ENCODE assay signal across 1 cellular context in genomic region chr3:108018552-108018951, GRCh38.
TF ChIP-seq lines count a peak whose summit lies in the region.

No MANE protein-coding gene starts in this region.

TF ChIP-seq in GM23338, 12 proteins besides CTCF, POLR2A, EP300 and RAD21 (continued from another document):
- TF ChIP-seq REST (IDR thresholded peaks at IDR 0.05; ENCODE audit: unreplicated experiment) = no peak
- TF ChIP-seq CREB1 (CRISPR knock-in tag; IDR thresholded peaks at IDR 0.05; ENCODE audit: low read depth) = no peak
- no peak for TF ChIP-seq POLR2AphosphoS5 (IDR thresholded peaks at IDR 0.05; ENCODE audit: low read depth)
- TF ChIP-seq, protein P1, sequence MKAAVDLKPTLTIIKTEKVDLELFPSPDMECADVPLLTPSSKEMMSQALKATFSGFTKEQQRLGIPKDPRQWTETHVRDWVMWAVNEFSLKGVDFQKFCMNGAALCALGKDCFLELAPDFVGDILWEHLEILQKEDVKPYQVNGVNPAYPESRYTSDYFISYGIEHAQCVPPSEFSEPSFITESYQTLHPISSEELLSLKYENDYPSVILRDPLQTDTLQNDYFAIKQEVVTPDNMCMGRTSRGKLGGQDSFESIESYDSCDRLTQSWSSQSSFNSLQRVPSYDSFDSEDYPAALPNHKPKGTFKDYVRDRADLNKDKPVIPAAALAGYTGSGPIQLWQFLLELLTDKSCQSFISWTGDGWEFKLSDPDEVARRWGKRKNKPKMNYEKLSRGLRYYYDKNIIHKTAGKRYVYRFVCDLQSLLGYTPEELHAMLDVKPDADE (IDR thresholded peaks at IDR 0.05) = no peak
- TF ChIP-seq JUNB (IDR thresholded peaks at IDR 0.05; ENCODE audit: unreplicated experiment) = no peak
- no peak for TF ChIP-seq ZNF114 (CRISPR knock-in tag; IDR thresholded peaks at IDR 0.05)
- TF ChIP-seq, protein P2, sequence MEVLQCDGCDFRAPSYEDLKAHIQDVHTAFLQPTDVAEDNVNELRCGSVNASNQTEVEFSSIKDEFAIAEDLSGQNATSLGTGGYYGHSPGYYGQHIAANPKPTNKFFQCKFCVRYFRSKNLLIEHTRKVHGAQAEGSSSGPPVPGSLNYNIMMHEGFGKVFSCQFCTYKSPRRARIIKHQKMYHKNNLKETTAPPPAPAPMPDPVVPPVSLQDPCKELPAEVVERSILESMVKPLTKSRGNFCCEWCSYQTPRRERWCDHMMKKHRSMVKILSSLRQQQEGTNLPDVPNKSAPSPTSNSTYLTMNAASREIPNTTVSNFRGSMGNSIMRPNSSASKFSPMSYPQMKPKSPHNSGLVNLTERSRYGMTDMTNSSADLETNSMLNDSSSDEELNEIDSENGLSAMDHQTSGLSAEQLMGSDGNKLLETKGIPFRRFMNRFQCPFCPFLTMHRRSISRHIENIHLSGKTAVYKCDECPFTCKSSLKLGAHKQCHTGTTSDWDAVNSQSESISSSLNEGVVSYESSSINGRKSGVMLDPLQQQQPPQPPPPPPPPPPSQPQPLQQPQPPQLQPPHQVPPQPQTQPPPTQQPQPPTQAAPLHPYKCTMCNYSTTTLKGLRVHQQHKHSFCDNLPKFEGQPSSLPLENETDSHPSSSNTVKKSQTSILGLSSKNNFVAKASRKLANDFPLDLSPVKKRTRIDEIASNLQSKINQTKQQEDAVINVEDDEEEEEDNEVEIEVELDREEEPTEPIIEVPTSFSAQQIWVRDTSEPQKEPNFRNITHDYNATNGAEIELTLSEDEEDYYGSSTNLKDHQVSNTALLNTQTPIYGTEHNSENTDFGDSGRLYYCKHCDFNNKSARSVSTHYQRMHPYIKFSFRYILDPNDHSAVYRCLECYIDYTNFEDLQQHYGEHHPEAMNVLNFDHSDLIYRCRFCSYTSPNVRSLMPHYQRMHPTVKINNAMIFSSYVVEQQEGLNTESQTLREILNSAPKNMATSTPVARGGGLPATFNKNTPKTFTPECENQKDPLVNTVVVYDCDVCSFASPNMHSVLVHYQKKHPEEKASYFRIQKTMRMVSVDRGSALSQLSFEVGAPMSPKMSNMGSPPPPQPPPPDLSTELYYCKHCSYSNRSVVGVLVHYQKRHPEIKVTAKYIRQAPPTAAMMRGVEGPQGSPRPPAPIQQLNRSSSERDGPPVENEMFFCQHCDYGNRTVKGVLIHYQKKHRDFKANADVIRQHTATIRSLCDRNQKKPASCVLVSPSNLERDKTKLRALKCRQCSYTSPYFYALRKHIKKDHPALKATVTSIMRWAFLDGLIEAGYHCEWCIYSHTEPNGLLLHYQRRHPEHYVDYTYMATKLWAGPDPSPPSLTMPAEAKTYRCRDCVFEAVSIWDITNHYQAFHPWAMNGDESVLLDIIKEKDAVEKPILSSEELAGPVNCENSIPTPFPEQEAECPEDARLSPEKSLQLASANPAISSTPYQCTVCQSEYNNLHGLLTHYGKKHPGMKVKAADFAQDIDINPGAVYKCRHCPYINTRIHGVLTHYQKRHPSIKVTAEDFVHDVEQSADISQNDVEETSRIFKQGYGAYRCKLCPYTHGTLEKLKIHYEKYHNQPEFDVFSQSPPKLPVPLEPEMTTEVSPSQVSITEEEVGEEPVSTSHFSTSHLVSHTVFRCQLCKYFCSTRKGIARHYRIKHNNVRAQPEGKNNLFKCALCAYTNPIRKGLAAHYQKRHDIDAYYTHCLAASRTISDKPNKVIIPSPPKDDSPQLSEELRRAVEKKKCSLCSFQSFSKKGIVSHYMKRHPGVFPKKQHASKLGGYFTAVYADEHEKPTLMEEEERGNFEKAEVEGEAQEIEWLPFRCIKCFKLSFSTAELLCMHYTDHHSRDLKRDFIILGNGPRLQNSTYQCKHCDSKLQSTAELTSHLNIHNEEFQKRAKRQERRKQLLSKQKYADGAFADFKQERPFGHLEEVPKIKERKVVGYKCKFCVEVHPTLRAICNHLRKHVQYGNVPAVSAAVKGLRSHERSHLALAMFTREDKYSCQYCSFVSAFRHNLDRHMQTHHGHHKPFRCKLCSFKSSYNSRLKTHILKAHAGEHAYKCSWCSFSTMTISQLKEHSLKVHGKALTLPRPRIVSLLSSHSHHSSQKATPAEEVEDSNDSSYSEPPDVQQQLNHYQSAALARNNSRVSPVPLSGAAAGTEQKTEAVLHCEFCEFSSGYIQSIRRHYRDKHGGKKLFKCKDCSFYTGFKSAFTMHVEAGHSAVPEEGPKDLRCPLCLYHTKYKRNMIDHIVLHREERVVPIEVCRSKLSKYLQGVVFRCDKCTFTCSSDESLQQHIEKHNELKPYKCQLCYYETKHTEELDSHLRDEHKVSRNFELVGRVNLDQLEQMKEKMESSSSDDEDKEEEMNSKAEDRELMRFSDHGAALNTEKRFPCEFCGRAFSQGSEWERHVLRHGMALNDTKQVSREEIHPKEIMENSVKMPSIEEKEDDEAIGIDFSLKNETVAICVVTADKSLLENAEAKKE (CRISPR knock-in tag; IDR thresholded peaks at IDR 0.05) = no peak
- no peak for TF ChIP-seq NANOG (IDR thresholded peaks at IDR 0.05; ENCODE audit: borderline replicate concordance)
- no peak for TF ChIP-seq ZNF331 (CRISPR knock-in tag; IDR thresholded peaks at IDR 0.05; ENCODE audit: low read depth)
